ENCODE assay signal across 2 cellular contexts in the genomic region with DNA sequence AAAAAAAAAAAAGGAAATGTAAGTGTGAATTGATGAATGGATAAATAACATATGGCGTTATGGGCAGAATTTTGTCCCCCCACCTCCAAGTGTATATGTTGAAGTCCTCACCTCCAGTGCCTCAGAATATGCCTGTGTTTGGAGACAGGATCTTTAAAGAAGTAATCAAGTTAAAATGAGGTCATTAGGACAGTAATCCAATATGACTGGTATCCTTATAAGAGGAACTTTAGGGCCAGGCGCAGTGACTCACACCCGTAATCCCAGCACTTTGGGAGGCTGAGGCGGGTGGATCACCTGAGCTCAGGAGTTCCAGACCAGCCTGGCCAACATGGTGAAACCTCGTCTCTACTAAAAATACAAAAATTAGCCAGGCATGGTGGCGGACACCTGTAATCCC. TPM values are rescaled to one million over a fixed set of nuclear protein-coding genes. Genes with fewer than 3 reads are reported as not detected.
"Had no signal": no experiment of that assay in that cellular context is flagged by ENCODE, and none has a peak within 500 bp of the region (broad histone marks: within the 10 kb centered on the region; RNA-seq: fewer than 3 reads in every experiment).

No MANE protein-coding gene starts in this region.

RNA-seq across cellular contexts. Expression of gene TMEM45B, which starts 17.6 kb away (rescaled TPM):
- total RNA-seq: activated CD8-positive, alpha-beta T cell treated with anti-CD3 and anti-CD28 coated beads, Interleukin-2, amount 10 ng/mL, durations not matched to agents 7 days and 5 days; ascending aorta had no signal
